Comparison of ENCODE assay signal across 19 cellular contexts in genomic region chr1:245934409-245934808, GRCh38.
DNase-seq lines count a peak whose midpoint lies in the region; ATAC-seq and TF ChIP-seq lines count a peak whose summit lies in the region.
"Had no signal": no experiment of that assay in that cellular context is flagged by ENCODE, and none has a peak within 500 bp of the region (broad histone marks: within the 10 kb centered on the region; RNA-seq: fewer than 3 reads in every experiment).

No MANE protein-coding gene starts in this region.

- no peaks in the 10 kb centered on the region for H4K20me1 ChIP-seq in GM23338 (replicated peaks; ENCODE audit: insufficient read depth)
- H4K20me1 ChIP-seq: BLaER1 had no signal

- H3K36me3 ChIP-seq in GM23338 (ENCODE audit: insufficient read depth): no peaks in the 10 kb centered on the region
- no peaks in the 10 kb centered on the region for H3K36me3 ChIP-seq in breast epithelium
- H3K36me3 ChIP-seq: BLaER1 had no signal

- CTCF ChIA-PET in WTC11 (lab: Charles Lee): interaction anchor here (1.4 kb wide), 1 partner anchor 46 kb away, joined by 4 read pairs; no protein-coding TSS in a partner anchor
- CTCF ChIA-PET in activated CD8-positive, alpha-beta memory T cell treated with anti-CD3 and anti-CD28 coated beads, Interleukin-2, amount 10 ng/mL, durations not matched to agents 7 days and 5 days (lab: Charles Lee): no interaction called here

- TF ChIP-seq CTCF in GM23338 (conservative IDR thresholded peaks at IDR 0.05; ENCODE audit: low read depth in 2 of 2) (no peak), WTC11 (IDR thresholded peaks at IDR 0.05) (no peak), mesothelial cell of epicardium (IDR thresholded peaks at IDR 0.05; ENCODE audit: unreplicated experiment) (no peak), breast epithelium (IDR thresholded peaks at IDR 0.05) (no peak)

- peak; percentile 31 for DNase-seq in GM23338 (ENCODE audit: low spot score)
- DNase-seq in WTC11 (ENCODE audit: low spot score): no peak
- DNase-seq in mesothelial cell of epicardium (ENCODE audit: low spot score in 2 of 2, unreplicated experiment in 2 of 2): no peak
- no peak for DNase-seq in breast epithelium (ENCODE audit: low spot score in 2 of 2)
- DNase-seq in activated CD8-positive, alpha-beta memory T cell treated with anti-CD3 and anti-CD28 coated beads, Interleukin-2, amount 10 ng/mL, durations not matched to agents 7 days and 5 days: no peak
- DNase-seq in NOMO-1 (lab: John Stamatoyannopoulos, UW; ENCODE audit: unreplicated experiment in 2 of 2): no peak
- DNase-seq: Caco-2; CD4-positive, CD25-positive, alpha-beta regulatory T cell; CD8-positive, alpha-beta T cell; DMS153; DND-41; GOT3; H7 had no signal

- H3K4me2 ChIP-seq in GM23338: peak overlapping the region; percentile 3
- H3K4me2 ChIP-seq: BLaER1 had no signal

- H3K9me3 ChIP-seq in breast epithelium: no peaks in the 10 kb centered on the region
- H3K9me3 ChIP-seq: BLaER1, Caco-2 had no signal

- no peaks in the 10 kb centered on the region for H3K9me2 ChIP-seq in GM23338 (ENCODE audit: insufficient read depth)

- H3F3A ChIP-seq in GM23338 (replicated peaks; ENCODE audit: low read depth): no peaks in the 10 kb centered on the region

- H3K79me2 ChIP-seq in GM23338 (replicated peaks; ENCODE audit: insufficient read depth): no peaks in the 10 kb centered on the region

- ATAC-seq in GM23338 (peak; percentile 50; the same call in 2 of the 3 replicates), WTC11 (peak; percentile 53)
- ATAC-seq in activated CD8-positive, alpha-beta memory T cell treated with anti-CD3 and anti-CD28 coated beads, Interleukin-2, amount 10 ng/mL, durations not matched to agents 7 days and 5 days: no peak
- ATAC-seq: CD8-positive, alpha-beta T cell; GM12878; HCT116 had no signal

- H3K27me3 ChIP-seq in GM23338 (ENCODE audit: insufficient read depth): no peaks in the 10 kb centered on the region
- no peaks in the 10 kb centered on the region for H3K27me3 ChIP-seq in breast epithelium
- H3K27me3 ChIP-seq: BLaER1 had no signal

- H3K4me1 ChIP-seq in GM23338 (ENCODE audit: insufficient read depth): peaks cover 26% of the 10 kb centered on the region
- H3K4me1 ChIP-seq in breast epithelium: no peaks in the 10 kb centered on the region
- H3K4me1 ChIP-seq: BLaER1, Caco-2 had no signal

- H3K27me3 Mint-ChIP-seq in GM23338 (ENCODE audit: insufficient read depth, low read depth, poor library complexity): no peaks in the 10 kb centered on the region
- no peaks in the 10 kb centered on the region for H3K27me3 Mint-ChIP-seq in WTC11 (ENCODE audit: low read depth)
- H3K27me3 Mint-ChIP-seq in mesothelial cell of epicardium (ENCODE audit: low read depth): no peaks in the 10 kb centered on the region
- H3K27me3 Mint-ChIP-seq in activated CD8-positive, alpha-beta memory T cell treated with anti-CD3 and anti-CD28 coated beads, Interleukin-2, amount 10 ng/mL, durations not matched to agents 7 days and 5 days: no peaks in the 10 kb centered on the region
- H3K27me3 Mint-ChIP-seq: B cell; CD4-positive, CD25-positive, alpha-beta regulatory T cell had no signal

- no peak for TF ChIP-seq POLR2A in breast epithelium (IDR thresholded peaks at IDR 0.05)

- H3K27ac ChIP-seq in GM23338 (ENCODE audit: low read depth) (peak overlapping the region; percentile 7), breast epithelium (no peak overlapping the region)
- H3K27ac ChIP-seq: 22Rv1, BLaER1, C4-2B had no signal

- intact Hi-C loops in breast epithelium (cut with DNase I; ENCODE audit: low total_unique reads): no loop called here

- no peak overlapping the region for H2AFZ ChIP-seq in GM23338

- H3K4me3 ChIP-seq in GM23338: no peak overlapping the region
- H3K4me3 ChIP-seq in breast epithelium: no peak overlapping the region
- H3K4me3 ChIP-seq: BLaER1, GM12878 had no signal

- POLR2A ChIA-PET in WTC11 (lab: Charles Lee): interaction anchor here (1.0 kb wide), 1 partner anchor 23 kb away, joined by 4 read pairs; no protein-coding TSS in a partner anchor

- H3K4me1 Mint-ChIP-seq in GM23338 (peaks cover 25% of the 10 kb centered on the region), WTC11 (peaks cover 46% of the 10 kb centered on the region), mesothelial cell of epicardium (peaks cover 35% of the 10 kb centered on the region)
- H3K4me1 Mint-ChIP-seq in activated CD8-positive, alpha-beta memory T cell treated with anti-CD3 and anti-CD28 coated beads, Interleukin-2, amount 10 ng/mL, durations not matched to agents 7 days and 5 days: no peaks in the 10 kb centered on the region
- H3K4me1 Mint-ChIP-seq: B cell had no signal

- H3K36me3 Mint-ChIP-seq in GM23338 (ENCODE audit: low read depth) (no peaks in the 10 kb centered on the region), WTC11 (no peaks in the 10 kb centered on the region), mesothelial cell of epicardium (no peaks in the 10 kb centered on the region)
- no peaks in the 10 kb centered on the region for H3K36me3 Mint-ChIP-seq in activated CD8-positive, alpha-beta memory T cell treated with anti-CD3 and anti-CD28 coated beads, Interleukin-2, amount 10 ng/mL, durations not matched to agents 7 days and 5 days
- H3K36me3 Mint-ChIP-seq: CD4-positive, CD25-positive, alpha-beta regulatory T cell had no signal

- H3K27ac Mint-ChIP-seq in GM23338 (peak overlapping the region; percentile 80; the same call in 1 of the 2 replicates), WTC11 (peak overlapping the region; percentile 85), mesothelial cell of epicardium (peak overlapping the region; percentile 80)
- no peak overlapping the region for H3K27ac Mint-ChIP-seq in activated CD8-positive, alpha-beta memory T cell treated with anti-CD3 and anti-CD28 coated beads, Interleukin-2, amount 10 ng/mL, durations not matched to agents 7 days and 5 days
- H3K27ac Mint-ChIP-seq: B cell; CD4-positive, CD25-positive, alpha-beta regulatory T cell; CD8-positive, alpha-beta T cell had no signal

- H3K4me3 Mint-ChIP-seq in GM23338 (no peak overlapping the region), WTC11 (no peak overlapping the region), mesothelial cell of epicardium (no peak overlapping the region)
- no peak overlapping the region for H3K4me3 Mint-ChIP-seq in activated CD8-positive, alpha-beta memory T cell treated with anti-CD3 and anti-CD28 coated beads, Interleukin-2, amount 10 ng/mL, durations not matched to agents 7 days and 5 days
- H3K4me3 Mint-ChIP-seq: B cell; CD4-positive, CD25-positive, alpha-beta regulatory T cell; CD8-positive, alpha-beta T cell had no signal

- H3K9me3 Mint-ChIP-seq in GM23338 (no peaks in the 10 kb centered on the region), WTC11 (no peaks in the 10 kb centered on the region), mesothelial cell of epicardium (no peaks in the 10 kb centered on the region)
- H3K9me3 Mint-ChIP-seq in activated CD8-positive, alpha-beta memory T cell treated with anti-CD3 and anti-CD28 coated beads, Interleukin-2, amount 10 ng/mL, durations not matched to agents 7 days and 5 days (ENCODE audit: low read depth): no peaks in the 10 kb centered on the region
- H3K9me3 Mint-ChIP-seq: CD4-positive, CD25-positive, alpha-beta regulatory T cell; CD8-positive, alpha-beta T cell had no signal

TF ChIP-seq in GM23338, 12 proteins besides CTCF, POLR2A, EP300 and RAD21 (continues in another document):
- TF ChIP-seq ETS1 (IDR thresholded peaks at IDR 0.05) (no peak), POLR2AphosphoS5 (IDR thresholded peaks at IDR 0.05; ENCODE audit: low read depth) (no peak)

TF ChIP-seq in WTC11, 78 proteins besides CTCF, POLR2A, EP300 and RAD21:
- TF ChIP-seq CDX4 (CRISPR knock-in tag; IDR thresholded peaks at IDR 0.05; ENCODE audit: borderline replicate concordance): no peak
- no peak for TF ChIP-seq ATF3 (CRISPR knock-in tag; conservative IDR thresholded peaks at IDR 0.05)
- no peak for TF ChIP-seq ETV6 (CRISPR knock-in tag; IDR thresholded peaks at IDR 0.05)
- TF ChIP-seq OVOL2 (CRISPR knock-in tag; IDR thresholded peaks at IDR 0.05; ENCODE audit: borderline replicate concordance): no peak
- no peak for TF ChIP-seq GABPB1 (CRISPR knock-in tag; IDR thresholded peaks at IDR 0.05)
- no peak for TF ChIP-seq ZNF423 (CRISPR knock-in tag; IDR thresholded peaks at IDR 0.05)
- no peak for TF ChIP-seq TCF7 (CRISPR knock-in tag; IDR thresholded peaks at IDR 0.05; ENCODE audit: low read depth)
- TF ChIP-seq TEAD4 (CRISPR knock-in tag; IDR thresholded peaks at IDR 0.05): no peak
